In genomic region chr1:51990478-51990965, GRCh38 we compare ENCODE assay signal across 8 cellular contexts. TPM values are rescaled to one million over a fixed set of nuclear protein-coding genes. Genes with fewer than 3 reads are reported as not detected.
DNase-seq lines count a peak whose midpoint lies in the region; ATAC-seq and TF ChIP-seq lines count a peak whose summit lies in the region.

Gene RAB3B, minus strand, starts transcription at chr1:51990700. Its CDS starts 13,583 bp downstream, at chr1:51977117.

- no peak within 1 kb of the TSS for H3K27ac ChIP-seq in endodermal cell (ENCODE audit: low read depth, low read length)
- H3K27ac ChIP-seq in muscle layer of duodenum (ENCODE audit: low read length): no peak within 1 kb of the TSS

- H3K4me3 Mint-ChIP-seq in endodermal cell: peak within 1 kb of the TSS; percentile 78

- H3K36me3 ChIP-seq in endodermal cell (ENCODE audit: control insufficient read depth, insufficient read depth, low read length) (peaks cover 9% of the 10 kb centered on the region), muscle layer of duodenum (ENCODE audit: control insufficient read depth in 1 of 2, insufficient read depth in 2 of 2, low read length in 2 of 2) (no peaks in the 10 kb centered on the region)

- H3K4me1 Mint-ChIP-seq in endodermal cell: peaks cover 20% of the 10 kb centered on the region

- peak within 1 kb of the TSS; percentile 86 for H3K4me3 ChIP-seq in endodermal cell (ENCODE audit: low read length)
- peak within 1 kb of the TSS; percentile 30 to 66 for H3K4me3 ChIP-seq in muscle layer of duodenum (ENCODE audit: low read depth in 1 of 2, low read length in 2 of 2)

- H3K36me3 Mint-ChIP-seq in endodermal cell (ENCODE audit: low read depth): peaks cover 14% of the 10 kb centered on the region

- DNase-seq in NCI-H510A (lab: John Stamatoyannopoulos, UW) (peak; percentile 67), endodermal cell (peak; percentile 98), SKM-1 (lab: John Stamatoyannopoulos, UW; ENCODE audit: unreplicated experiment) (no peak)
- DNase-seq in activated CD8-positive, alpha-beta memory T cell treated with anti-CD3 and anti-CD28 coated beads for 24 hours: peak; percentile 93
- DNase-seq in stimulated activated CD8-positive, alpha-beta memory T cell treated with anti-CD3 and anti-CD28 coated beads, Interleukin-7, amount 100 ng/mL, for 4 hours (ENCODE audit: low read depth in 2 of 2): peak; percentile 76

- H3K27me3 ChIP-seq in endodermal cell (ENCODE audit: control insufficient read depth, insufficient read depth, low read length, poor library complexity, severe bottlenecking): peaks cover 10% of the 10 kb centered on the region
- peaks cover 24% of the 10 kb centered on the region for H3K27me3 ChIP-seq in muscle layer of duodenum (ENCODE audit: low read depth, low read length)

- H3K27ac Mint-ChIP-seq in endodermal cell: no peak within 1 kb of the TSS

- H3K9me3 Mint-ChIP-seq in endodermal cell: no peaks in the 10 kb centered on the region

- 0 to 3% methylated on average over 4 to 46 of the region's 46 CpGs for WGBS in endodermal cell (ENCODE audit: insufficient coverage in 1 of 2, insufficient read length in 1 of 2), 2 experiments

- H3K27me3 Mint-ChIP-seq in endodermal cell (ENCODE audit: insufficient read depth): peaks cover 23% of the 10 kb centered on the region

- no peak for TF ChIP-seq CTCF in endodermal cell (conservative IDR thresholded peaks at IDR 0.05)

- H3K4me1 ChIP-seq in endodermal cell (ENCODE audit: control insufficient read depth, insufficient read depth, low read length) (peaks cover 3% of the 10 kb centered on the region), muscle layer of duodenum (ENCODE audit: control insufficient read depth in 1 of 2, insufficient read depth in 2 of 2, low read length in 2 of 2) (no peaks in the 10 kb centered on the region)

- peak within 1 kb of the TSS; percentile 34 for H3K9ac ChIP-seq in endodermal cell (ENCODE audit: extremely low read depth, low read length, poor library complexity, severe bottlenecking)

- ATAC-seq in GM18498 (IDR thresholded peaks at IDR 0.05; ENCODE audit: unreplicated experiment) (peak; percentile 94), HG03066 (IDR thresholded peaks at IDR 0.05; ENCODE audit: low read depth, unreplicated experiment) (peak; percentile 76)

- H3K9me3 ChIP-seq in endodermal cell (ENCODE audit: control insufficient read depth, low read length) (no peaks in the 10 kb centered on the region), muscle layer of duodenum (ENCODE audit: control insufficient read depth in 1 of 2, low read length in 2 of 2) (no peaks in the 10 kb centered on the region)

RNA-seq across cellular contexts. Expression of gene RAB3B, which starts in this region (rescaled TPM):
- 10 to 100 TPM; 58.1 to 66.0 TPM for total RNA-seq in endodermal cell
- polyA plus RNA-seq in endodermal cell (2013, experiment 1 of 2): 14.6 TPM
- polyA plus RNA-seq in endodermal cell (2013, experiment 2 of 2): 16.6 TPM
